Comparison of ENCODE assay signal across 11 cellular contexts in genomic region chr11:128500488-128500887, GRCh38.
DNase-seq lines count a peak whose midpoint lies in the region; ATAC-seq and TF ChIP-seq lines count a peak whose summit lies in the region.
"Had no signal": no experiment of that assay in that cellular context is flagged by ENCODE, and none has a peak within 500 bp of the region (broad histone marks: within the 10 kb centered on the region; RNA-seq: fewer than 3 reads in every experiment).

No MANE protein-coding gene starts in this region.

- H3K36me3 Mint-ChIP-seq in activated naive CD8-positive, alpha-beta T cell treated with anti-CD3 and anti-CD28 coated beads, Interleukin-2, amount 50 U/mL, for 24 hours (ENCODE audit: low read depth): peaks cover 55% of the 10 kb centered on the region

- peak overlapping the region; percentile 81 for H3K4me3 Mint-ChIP-seq in activated naive CD8-positive, alpha-beta T cell treated with anti-CD3 and anti-CD28 coated beads, Interleukin-2, amount 50 U/mL, for 24 hours
- H3K4me3 Mint-ChIP-seq: CD14-positive monocyte had no signal

- intact Hi-C loops in heart right ventricle (cut with DNase I): loop anchor here in 2 of 10 donors (10.0 kb wide), 1 partner anchor 206 kb away; no protein-coding TSS in a partner anchor
- intact Hi-C loops in left ventricle myocardium superior (cut with micrococcal nuclease): no loop called here

- H3K27ac Mint-ChIP-seq in activated naive CD8-positive, alpha-beta T cell treated with anti-CD3 and anti-CD28 coated beads, Interleukin-2, amount 50 U/mL, for 24 hours: peak overlapping the region; percentile 100

- DNase-seq in heart right ventricle: no peak
- DNase-seq in left ventricle myocardium superior: no peak
- DNase-seq in activated naive CD8-positive, alpha-beta T cell treated with anti-CD3 and anti-CD28 coated beads, Interleukin-2, amount 50 U/mL, for 24 hours: no peak
- no peak for DNase-seq in HK-2 (ENCODE audit: unreplicated experiment)
- DNase-seq in NCI-H187 (lab: John Stamatoyannopoulos, UW): no peak
- DNase-seq: activated CD4-positive, alpha-beta T cell treated with anti-CD3 and anti-CD28 coated beads, Interleukin-2, amount 50 U/mL, for 1 hour; cerebellar nuclear complex had no signal

- H3K36me3 ChIP-seq in heart right ventricle: peaks cover 0 to 7% (median 0%) of the 10 kb centered on the region in 9 donors
- H3K36me3 ChIP-seq in mesodermal cell (ENCODE audit: control insufficient read depth, insufficient read depth, low read length): peaks cover 50% of the 10 kb centered on the region
- no peaks in the 10 kb centered on the region for H3K36me3 ChIP-seq in urinary bladder (ENCODE audit: insufficient read depth)

- no peaks in the 10 kb centered on the region for H3K9me3 ChIP-seq in heart right ventricle
- no peaks in the 10 kb centered on the region for H3K9me3 ChIP-seq in mesodermal cell (ENCODE audit: control insufficient read depth, low read length)

- ATAC-seq in heart right ventricle (no peak), left ventricle myocardium superior (no peak), GM19463 (IDR thresholded peaks at IDR 0.05; ENCODE audit: unreplicated experiment) (no peak)
- no peak for ATAC-seq in activated naive CD8-positive, alpha-beta T cell treated with anti-CD3 and anti-CD28 coated beads, Interleukin-2, amount 50 U/mL, for 24 hours

- WGBS in heart right ventricle, 2 donors: 41 to 50% methylated on average over 5 of the region's 5 CpGs
- 100% methylated on average over 2 of the region's 5 CpGs; no CpG with 5 or more reads in 1 of the 2 experiments for WGBS in mesodermal cell (ENCODE audit: insufficient coverage in 2 of 2), 2 experiments
- WGBS in urinary bladder: 63% methylated on average over 5 of the region's 5 CpGs

- H3K27me3 Mint-ChIP-seq in activated naive CD8-positive, alpha-beta T cell treated with anti-CD3 and anti-CD28 coated beads, Interleukin-2, amount 50 U/mL, for 24 hours: no peaks in the 10 kb centered on the region

- H3K4me1 ChIP-seq in heart right ventricle: peaks cover 40 to 100% (median 100%) of the 10 kb centered on the region in 9 donors
- peaks cover 94% of the 10 kb centered on the region for H3K4me1 ChIP-seq in mesodermal cell (ENCODE audit: control insufficient read depth, insufficient read depth, low read length, poor library complexity, severe bottlenecking)
- peaks cover 4% of the 10 kb centered on the region for H3K4me1 ChIP-seq in urinary bladder (ENCODE audit: insufficient read depth)

- no peaks in the 10 kb centered on the region for H3K27me3 ChIP-seq in heart right ventricle

- H3K9me3 Mint-ChIP-seq in activated naive CD8-positive, alpha-beta T cell treated with anti-CD3 and anti-CD28 coated beads, Interleukin-2, amount 50 U/mL, for 24 hours: no peaks in the 10 kb centered on the region

- H3K4me1 Mint-ChIP-seq in activated naive CD8-positive, alpha-beta T cell treated with anti-CD3 and anti-CD28 coated beads, Interleukin-2, amount 50 U/mL, for 24 hours: peaks cover 98% of the 10 kb centered on the region

- H3K27ac ChIP-seq in heart right ventricle (peak overlapping the region in 9 of 10 donors; percentile 49 to 97 (median 86)), mesodermal cell (ENCODE audit: low read depth, low read length, severe bottlenecking) (peak overlapping the region; percentile 30), urinary bladder (ENCODE audit: low read depth) (peak overlapping the region; percentile 56)

- H3K4me3 ChIP-seq in heart right ventricle (peak overlapping the region in 3 of 10 donors; percentile 11 to 18 (median 14)), mesodermal cell (ENCODE audit: extremely low read depth, insufficient read depth, low read length, poor library complexity, severe bottlenecking) (no peak overlapping the region), urinary bladder (ENCODE audit: low read depth, low read length) (no peak overlapping the region)

- TF ChIP-seq CTCF in heart right ventricle (IDR thresholded peaks at IDR 0.05): no peak

Comparison
In these comparisons a context has a peak if more than half of its experiments do, and no peak if none do; other contexts are left out.
1. H3K27ac ChIP-seq: peak in every context shown above with its lines; median percentile 86 in heart right ventricle; 56 in urinary bladder; 30 in mesodermal cell.